Comparison of ENCODE assay signal across 9 cellular contexts in genomic region chr1:36175137-36176095, GRCh38. TPM values are rescaled to one million over a fixed set of nuclear protein-coding genes. Genes with fewer than 3 reads are reported as not detected.
DNase-seq lines count a peak whose midpoint lies in the region; ATAC-seq and TF ChIP-seq lines count a peak whose summit lies in the region.
"Had no signal": no experiment of that assay in that cellular context is flagged by ENCODE, and none has a peak within 500 bp of the region (broad histone marks: within the 10 kb centered on the region; RNA-seq: fewer than 3 reads in every experiment).

No MANE protein-coding gene starts in this region.

- TF ChIP-seq POLR2A in tibial nerve (IDR thresholded peaks at IDR 0.05): no peak

- no peak overlapping the region for H3K4me3 ChIP-seq in BLaER1 treated with 17β-estradiol and CSF1 and Interleukin-3, amounts not matched to agents 10 nM and 100 nM
- H3K4me3 ChIP-seq in KMS-11 (IDR thresholded peaks at IDR 0.05; ENCODE audit: insufficient read depth, low read depth, low read length): no peak overlapping the region
- H3K4me3 ChIP-seq in mesodermal cell (ENCODE audit: extremely low read depth, insufficient read depth, low read length, poor library complexity, severe bottlenecking): no peak overlapping the region
- no peak overlapping the region for H3K4me3 ChIP-seq in tibial nerve

- ATAC-seq in HG02885 (IDR thresholded peaks at IDR 0.05; ENCODE audit: poor library complexity, unreplicated experiment) (no peak), HG03095 (IDR thresholded peaks at IDR 0.05; ENCODE audit: unreplicated experiment) (no peak)

- H4K20me1 ChIP-seq in BLaER1 treated with 17β-estradiol and CSF1 and Interleukin-3, amounts not matched to agents 10 nM and 100 nM: peaks cover 49 to 99% (median 89%) of the 10 kb centered on the region in 11 experiments
- H4K20me1 ChIP-seq in KMS-11 (ENCODE audit: insufficient read depth): no peaks in the 10 kb centered on the region

- H2AFZ ChIP-seq in KMS-11 (ENCODE audit: low read depth): no peak overlapping the region

- TF ChIP-seq CTCF in KMS-11 (conservative IDR thresholded peaks at IDR 0.05; ENCODE audit: low read depth, low read length): no peak
- TF ChIP-seq CTCF in tibial nerve (IDR thresholded peaks at IDR 0.05): no peak

- peaks cover 0 to 18% (median 9%) of the 10 kb centered on the region in 10 experiments; a peak in 8 of 20 replicates for H3K4me1 ChIP-seq in BLaER1 treated with 17β-estradiol and CSF1 and Interleukin-3, amounts not matched to agents 10 nM and 100 nM
- H3K4me1 ChIP-seq in KMS-11 (ENCODE audit: low read depth, poor library complexity, severe bottlenecking) (peaks cover 19% of the 10 kb centered on the region), mesodermal cell (ENCODE audit: control insufficient read depth, insufficient read depth, low read length, poor library complexity, severe bottlenecking) (peaks cover 62% of the 10 kb centered on the region), tibial nerve (peaks cover 0 to 29% (median 5%) of the 10 kb centered on the region in 4 donors)

- peak; percentile 65 for DNase-seq in cerebellum (ENCODE audit: low spot score)
- DNase-seq in pons (ENCODE audit: low spot score): no peak
- no peak for DNase-seq in tibial nerve (ENCODE audit: low spot score in 2 of 2)
- DNase-seq: NCI-H1694 had no signal

- H3K79me2 ChIP-seq in KMS-11 (ENCODE audit: insufficient read depth, low read depth): peaks cover 1% of the 10 kb centered on the region; the same call in 1 of the 2 replicates

- peak overlapping the region in 2 of 11 experiments; percentile 3 to 26; a peak in 3 of 22 replicates for H3K4me2 ChIP-seq in BLaER1 treated with 17β-estradiol and CSF1 and Interleukin-3, amounts not matched to agents 10 nM and 100 nM
- peak overlapping the region; percentile 36; the same call in 1 of the 2 replicates for H3K4me2 ChIP-seq in KMS-11

- H3K9ac ChIP-seq in BLaER1 treated with 17β-estradiol and CSF1 and Interleukin-3, amounts not matched to agents 10 nM and 100 nM: peak overlapping the region in 7 of 11 experiments; percentile 3 to 50 (median 9); a peak in 4 of 22 replicates
- H3K9ac ChIP-seq in KMS-11: no peak overlapping the region

- no peaks in the 10 kb centered on the region for H3K9me3 ChIP-seq in BLaER1 treated with 17β-estradiol and CSF1 and Interleukin-3, amounts not matched to agents 10 nM and 100 nM (replicated peaks in 1 of 11)
- H3K9me3 ChIP-seq in mesodermal cell (ENCODE audit: control insufficient read depth, low read length): no peaks in the 10 kb centered on the region
- no peaks in the 10 kb centered on the region for H3K9me3 ChIP-seq in tibial nerve

- H3K27me3 ChIP-seq in BLaER1 treated with 17β-estradiol and CSF1 and Interleukin-3, amounts not matched to agents 10 nM and 100 nM: no peaks in the 10 kb centered on the region
- H3K27me3 ChIP-seq in KMS-11 (ENCODE audit: insufficient read depth, low read depth) (no peaks in the 10 kb centered on the region), tibial nerve (no peaks in the 10 kb centered on the region)

- WGBS in mesodermal cell (ENCODE audit: insufficient coverage in 2 of 2), 2 experiments: 93 to 98% methylated on average over 9 to 10 of the region's 11 CpGs
- 68 to 72% methylated on average over 10 to 11 of the region's 11 CpGs for WGBS in tibial nerve, 2 donors

- TF ChIP-seq EP300 in tibial nerve (IDR thresholded peaks at IDR 0.05): no peak

- H3K27ac ChIP-seq in BLaER1 treated with 17β-estradiol and CSF1 and Interleukin-3, amounts not matched to agents 10 nM and 100 nM: peak overlapping the region in 5 of 11 experiments; percentile 0 to 54 (median 25); a peak in 4 of 22 replicates
- peak overlapping the region; percentile 52 for H3K27ac ChIP-seq in KMS-11
- peak overlapping the region; percentile 57 for H3K27ac ChIP-seq in mesodermal cell (ENCODE audit: low read depth, low read length, severe bottlenecking)
- peak overlapping the region in 2 of 4 donors; percentile 28 to 56 for H3K27ac ChIP-seq in tibial nerve

- H3K36me3 ChIP-seq in BLaER1 treated with 17β-estradiol and CSF1 and Interleukin-3, amounts not matched to agents 10 nM and 100 nM: peaks cover 98 to 100% (median 99%) of the 10 kb centered on the region in 11 experiments
- H3K36me3 ChIP-seq in KMS-11 (ENCODE audit: insufficient read depth) (no peaks in the 10 kb centered on the region; the same call in 1 of the 2 replicates), mesodermal cell (ENCODE audit: control insufficient read depth, insufficient read depth, low read length) (peaks cover 96% of the 10 kb centered on the region), tibial nerve (peaks cover 4 to 100% (median 60%) of the 10 kb centered on the region in 3 donors)

RNA-seq across cellular contexts. Expression of gene MAP7D1, which starts 19.5 kb away (rescaled TPM):
- total RNA-seq in cerebellum: 47.5 TPM
- polyA plus RNA-seq in mesodermal cell (2013, experiment 1 of 2): 148 TPM
- 124 TPM for polyA plus RNA-seq in mesodermal cell (2013, experiment 2 of 2)
- total RNA-seq in tibial nerve: 100 to 1,000 TPM in 3 of 4 donors, 10 to 100 TPM in 1; 85.0 to 184 (median 121) TPM

RNA-seq across cellular contexts. Expression of gene TRAPPC3, which starts 26.1 kb away (rescaled TPM):
- total RNA-seq in cerebellum (33.7 TPM), tibial nerve (10 to 100 TPM; 48.0 to 90.4 (median 69.1) TPM)
- polyA plus RNA-seq in mesodermal cell (2013, experiment 1 of 2): 61.7 TPM
- polyA plus RNA-seq in mesodermal cell (2013, experiment 2 of 2): 55.2 TPM

RNA-seq across cellular contexts. Expression of gene THRAP3, which starts 48.8 kb away (rescaled TPM):
- 71.7 TPM for total RNA-seq in cerebellum
- 85.5 TPM for polyA plus RNA-seq in mesodermal cell (2013, experiment 1 of 2)
- 84.7 TPM for polyA plus RNA-seq in mesodermal cell (2013, experiment 2 of 2)
- total RNA-seq in tibial nerve: 100 to 1,000 TPM in 2 of 4 donors, 10 to 100 TPM in 2; 89.2 to 114 (median 97.0) TPM

RNA-seq across cellular contexts. Expression of gene COL8A2, which starts 50.4 kb away (rescaled TPM):
- total RNA-seq in cerebellum (1.2 TPM), tibial nerve (10 to 100 TPM; 26.7 to 57.9 (median 50.2) TPM)
- 0.37 TPM for polyA plus RNA-seq in mesodermal cell (2013, experiment 1 of 2)
- 0.61 TPM for polyA plus RNA-seq in mesodermal cell (2013, experiment 2 of 2)
